In the genomic region with DNA sequence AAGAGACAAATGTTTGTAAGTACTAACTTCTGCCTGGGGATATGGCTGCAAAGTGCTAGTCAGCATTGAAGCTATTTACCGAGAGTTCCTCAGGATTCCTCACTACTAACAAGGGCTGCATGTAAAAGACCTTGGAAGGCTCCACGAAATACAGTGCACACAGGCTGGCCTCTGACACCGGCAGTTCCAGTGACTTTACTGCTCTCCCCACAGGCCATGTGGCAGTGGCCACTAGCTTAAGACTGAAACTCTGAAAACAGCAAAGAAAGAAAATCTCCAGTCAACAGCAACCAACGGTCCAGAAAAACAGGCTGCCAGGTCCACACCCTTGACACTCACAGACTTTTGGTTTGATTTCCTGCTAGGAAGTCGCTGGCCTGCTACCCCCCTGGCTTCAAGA, we compare ENCODE assay signal across 1 cellular context.
TF ChIP-seq lines count a peak whose summit lies in the region.

No MANE protein-coding gene starts in this region.

TF ChIP-seq in WTC11, 78 proteins besides CTCF, POLR2A, EP300 and RAD21 (continued from another document):
- TF ChIP-seq ZNF138 (CRISPR knock-in tag; conservative IDR thresholded peaks at IDR 0.05) (no peak), MXD4 (CRISPR knock-in tag; IDR thresholded peaks at IDR 0.05; ENCODE audit: borderline replicate concordance) (no peak), MYBL2 (CRISPR knock-in tag; IDR thresholded peaks at IDR 0.05) (no peak), NFATC4 (CRISPR knock-in tag; IDR thresholded peaks at IDR 0.05) (no peak), NR3C1 (CRISPR knock-in tag; conservative IDR thresholded peaks at IDR 0.05; ENCODE audit: low read depth) (no peak), HMGA2 (CRISPR knock-in tag; IDR thresholded peaks at IDR 0.05) (no peak), ZNF121 (CRISPR knock-in tag; IDR thresholded peaks at IDR 0.05) (no peak), GTF2I (CRISPR knock-in tag; conservative IDR thresholded peaks at IDR 0.05) (no peak), ZNF671 (CRISPR knock-in tag; IDR thresholded peaks at IDR 0.05) (no peak), SMAD4 (CRISPR knock-in tag; IDR thresholded peaks at IDR 0.05) (no peak)
- TF ChIP-seq, protein P1, sequence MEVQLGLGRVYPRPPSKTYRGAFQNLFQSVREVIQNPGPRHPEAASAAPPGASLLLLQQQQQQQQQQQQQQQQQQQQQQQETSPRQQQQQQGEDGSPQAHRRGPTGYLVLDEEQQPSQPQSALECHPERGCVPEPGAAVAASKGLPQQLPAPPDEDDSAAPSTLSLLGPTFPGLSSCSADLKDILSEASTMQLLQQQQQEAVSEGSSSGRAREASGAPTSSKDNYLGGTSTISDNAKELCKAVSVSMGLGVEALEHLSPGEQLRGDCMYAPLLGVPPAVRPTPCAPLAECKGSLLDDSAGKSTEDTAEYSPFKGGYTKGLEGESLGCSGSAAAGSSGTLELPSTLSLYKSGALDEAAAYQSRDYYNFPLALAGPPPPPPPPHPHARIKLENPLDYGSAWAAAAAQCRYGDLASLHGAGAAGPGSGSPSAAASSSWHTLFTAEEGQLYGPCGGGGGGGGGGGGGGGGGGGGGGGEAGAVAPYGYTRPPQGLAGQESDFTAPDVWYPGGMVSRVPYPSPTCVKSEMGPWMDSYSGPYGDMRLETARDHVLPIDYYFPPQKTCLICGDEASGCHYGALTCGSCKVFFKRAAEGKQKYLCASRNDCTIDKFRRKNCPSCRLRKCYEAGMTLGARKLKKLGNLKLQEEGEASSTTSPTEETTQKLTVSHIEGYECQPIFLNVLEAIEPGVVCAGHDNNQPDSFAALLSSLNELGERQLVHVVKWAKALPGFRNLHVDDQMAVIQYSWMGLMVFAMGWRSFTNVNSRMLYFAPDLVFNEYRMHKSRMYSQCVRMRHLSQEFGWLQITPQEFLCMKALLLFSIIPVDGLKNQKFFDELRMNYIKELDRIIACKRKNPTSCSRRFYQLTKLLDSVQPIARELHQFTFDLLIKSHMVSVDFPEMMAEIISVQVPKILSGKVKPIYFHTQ (CRISPR knock-in tag; IDR thresholded peaks at IDR 0.05), result no peak
- TF ChIP-seq, protein P2, sequence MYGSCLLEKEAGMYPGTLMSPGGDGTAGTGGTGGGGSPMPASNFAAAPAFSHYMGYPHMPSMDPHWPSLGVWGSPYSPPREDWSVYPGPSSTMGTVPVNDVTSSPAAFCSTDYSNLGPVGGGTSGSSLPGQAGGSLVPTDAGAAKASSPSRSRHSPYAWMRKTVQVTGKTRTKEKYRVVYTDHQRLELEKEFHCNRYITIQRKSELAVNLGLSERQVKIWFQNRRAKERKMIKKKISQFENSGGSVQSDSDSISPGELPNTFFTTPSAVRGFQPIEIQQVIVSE (CRISPR knock-in tag; IDR thresholded peaks at IDR 0.05; ENCODE audit: borderline replicate concordance), result no peak
TF ChIP-seq in WTC11: peak in this region for 0.
